ENCODE assay signal across 1 cellular context in the genomic region with DNA sequence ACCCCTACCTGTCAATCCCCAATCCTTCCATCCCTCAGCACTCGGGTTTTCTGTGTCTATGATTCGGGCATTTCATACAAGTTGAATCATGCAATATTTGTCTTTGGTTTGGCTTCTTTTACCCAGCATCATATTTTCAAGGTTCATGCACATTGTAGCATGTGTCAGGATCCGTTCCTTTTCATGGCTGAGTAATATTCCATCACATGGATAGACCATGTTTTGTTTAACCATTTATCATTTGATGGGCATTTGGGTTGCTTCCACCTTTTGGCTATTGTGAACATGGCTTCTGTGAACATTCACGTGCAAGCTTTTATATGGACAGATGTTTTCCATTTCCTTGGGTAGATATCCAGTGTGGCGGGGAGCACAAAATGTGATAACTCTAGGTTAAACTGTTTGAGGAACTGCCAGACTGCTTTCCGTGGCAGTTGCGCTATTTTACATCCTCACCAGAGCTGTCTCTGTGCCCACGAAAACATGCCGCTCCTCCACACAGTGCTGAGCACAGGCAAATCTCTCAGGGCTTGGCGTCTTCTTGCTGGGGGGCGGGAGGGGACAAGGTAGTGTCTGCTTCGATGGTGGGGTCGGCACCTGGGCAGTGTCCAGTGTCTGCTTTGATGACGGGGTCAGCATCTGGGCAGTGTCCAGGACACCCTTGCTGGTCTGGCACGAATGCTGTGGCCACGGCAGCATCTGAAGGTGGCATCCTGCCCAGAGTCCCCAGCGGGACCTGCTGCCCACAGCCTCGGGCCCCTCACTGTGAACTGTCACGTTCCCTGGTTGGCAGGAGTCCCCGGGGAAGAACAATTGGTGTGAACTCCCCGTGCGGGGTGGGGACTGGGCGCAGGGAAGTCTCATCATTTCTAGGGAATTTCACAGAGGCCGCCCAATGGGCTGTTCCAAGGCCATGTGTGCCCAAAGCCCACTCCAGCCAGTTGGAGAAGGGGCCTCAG.
TF ChIP-seq lines count a peak whose summit lies in the region.

No MANE protein-coding gene starts in this region.

TF ChIP-seq in K562, 482 proteins besides CTCF, POLR2A, EP300 and RAD21:
- TF ChIP-seq YY1 (IDR thresholded peaks at IDR 0.05; ENCODE audit: borderline replicate concordance in 1 of 3, control insufficient read depth in 1 of 3, extremely low read depth in 1 of 3, insufficient read depth in 3 of 3, insufficient read length in 1 of 3, insufficient replicate concordance in 2 of 3, low read depth in 1 of 3, low read length in 2 of 3) = no peak
- peak; percentile 97 for TF ChIP-seq ZNF146 (CRISPR knock-in tag; IDR thresholded peaks at IDR 0.05; ENCODE audit: unreplicated experiment)
TF ChIP-seq in K562: peak in this region for 1.
